In the genomic region with DNA sequence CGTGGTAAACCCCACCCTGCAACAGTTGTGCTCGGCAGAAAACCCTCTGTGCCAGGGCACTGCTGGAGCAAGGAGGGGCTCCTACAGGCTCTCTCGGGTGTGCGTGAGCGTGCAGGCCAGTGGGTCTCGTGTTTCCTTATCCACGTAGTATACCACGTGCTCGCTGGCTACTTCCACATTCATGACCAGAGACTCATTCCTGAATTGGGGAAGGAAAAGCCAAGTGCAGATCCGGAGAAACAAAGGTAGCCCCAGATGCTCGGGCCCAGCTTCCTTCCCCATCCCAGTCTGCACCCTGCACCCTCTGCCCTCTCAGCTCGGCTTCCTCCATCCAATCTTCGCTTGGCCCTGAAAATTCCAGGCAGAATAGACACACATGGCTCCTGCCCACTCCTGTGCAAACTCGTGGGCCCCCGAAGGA, we compare ENCODE assay signal across 1 cellular context.
A peak's percentile ranks its signal among the peaks of the same experiment; 100 is the strongest.
TF ChIP-seq lines count a peak whose summit lies in the region.

No MANE protein-coding gene starts in this region.

TF ChIP-seq in HepG2, 621 proteins besides CTCF, POLR2A, EP300 and RAD21:
- TF ChIP-seq ZNF782 (CRISPR knock-in tag; IDR thresholded peaks at IDR 0.05; ENCODE audit: borderline replicate concordance) (no peak), ZNF543 (CRISPR knock-in tag; IDR thresholded peaks at IDR 0.05) (no peak), ZNF33A (CRISPR knock-in tag; IDR thresholded peaks at IDR 0.05; ENCODE audit: borderline replicate concordance) (no peak), EZH2 (conservative IDR thresholded peaks at IDR 0.05; ENCODE audit: low read depth, low read length) (peak; percentile 50; the same call in 1 of the 2 replicates), ZNF3 (CRISPR knock-in tag; IDR thresholded peaks at IDR 0.05) (no peak), FOXO1 (CRISPR knock-in tag; IDR thresholded peaks at IDR 0.05) (no peak)
- TF ChIP-seq, protein P1, sequence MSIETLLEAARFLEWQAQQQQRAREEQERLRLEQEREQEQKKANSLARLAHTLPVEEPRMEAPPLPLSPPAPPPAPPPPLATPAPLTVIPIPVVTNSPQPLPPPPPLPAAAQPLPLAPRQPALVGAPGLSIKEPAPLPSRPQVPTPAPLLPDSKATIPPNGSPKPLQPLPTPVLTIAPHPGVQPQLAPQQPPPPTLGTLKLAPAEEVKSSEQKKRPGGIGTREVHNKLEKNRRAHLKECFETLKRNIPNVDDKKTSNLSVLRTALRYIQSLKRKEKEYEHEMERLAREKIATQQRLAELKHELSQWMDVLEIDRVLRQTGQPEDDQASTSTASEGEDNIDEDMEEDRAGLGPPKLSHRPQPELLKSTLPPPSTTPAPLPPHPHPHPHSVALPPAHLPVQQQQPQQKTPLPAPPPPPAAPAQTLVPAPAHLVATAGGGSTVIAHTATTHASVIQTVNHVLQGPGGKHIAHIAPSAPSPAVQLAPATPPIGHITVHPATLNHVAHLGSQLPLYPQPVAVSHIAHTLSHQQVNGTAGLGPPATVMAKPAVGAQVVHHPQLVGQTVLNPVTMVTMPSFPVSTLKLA (IDR thresholded peaks at IDR 0.05): peak; percentile 73
- TF ChIP-seq, protein P2, sequence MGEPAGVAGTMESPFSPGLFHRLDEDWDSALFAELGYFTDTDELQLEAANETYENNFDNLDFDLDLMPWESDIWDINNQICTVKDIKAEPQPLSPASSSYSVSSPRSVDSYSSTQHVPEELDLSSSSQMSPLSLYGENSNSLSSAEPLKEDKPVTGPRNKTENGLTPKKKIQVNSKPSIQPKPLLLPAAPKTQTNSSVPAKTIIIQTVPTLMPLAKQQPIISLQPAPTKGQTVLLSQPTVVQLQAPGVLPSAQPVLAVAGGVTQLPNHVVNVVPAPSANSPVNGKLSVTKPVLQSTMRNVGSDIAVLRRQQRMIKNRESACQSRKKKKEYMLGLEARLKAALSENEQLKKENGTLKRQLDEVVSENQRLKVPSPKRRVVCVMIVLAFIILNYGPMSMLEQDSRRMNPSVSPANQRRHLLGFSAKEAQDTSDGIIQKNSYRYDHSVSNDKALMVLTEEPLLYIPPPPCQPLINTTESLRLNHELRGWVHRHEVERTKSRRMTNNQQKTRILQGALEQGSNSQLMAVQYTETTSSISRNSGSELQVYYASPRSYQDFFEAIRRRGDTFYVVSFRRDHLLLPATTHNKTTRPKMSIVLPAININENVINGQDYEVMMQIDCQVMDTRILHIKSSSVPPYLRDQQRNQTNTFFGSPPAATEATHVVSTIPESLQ (CRISPR knock-in tag; conservative IDR thresholded peaks at IDR 0.05): no peak
